2 cellular contexts compared by ENCODE assay signal in the genomic region with DNA sequence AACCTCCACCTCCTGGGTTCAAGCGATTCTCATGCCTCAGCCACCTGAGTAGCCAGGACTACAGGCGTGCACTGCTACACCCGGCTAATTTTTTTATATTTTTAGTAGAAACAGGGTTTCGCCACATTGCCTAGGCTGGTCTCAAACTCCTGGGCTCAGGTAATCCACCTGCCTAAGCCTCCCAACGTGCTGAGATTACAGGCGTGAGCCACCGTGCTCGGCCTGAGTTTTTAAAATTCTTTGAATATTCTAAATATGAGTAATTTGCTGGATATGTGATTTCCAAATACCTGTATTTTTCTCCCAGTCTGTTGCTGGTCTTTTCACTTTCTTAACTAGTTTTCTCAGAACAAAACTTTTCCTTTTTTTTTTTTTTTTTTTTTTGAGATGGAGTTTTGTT.
TF ChIP-seq lines count a peak whose summit lies in the region.

No MANE protein-coding gene starts in this region.

TF ChIP-seq in liver, 16 proteins besides CTCF, POLR2A, EP300 and RAD21:
- TF ChIP-seq TAF1 (conservative IDR thresholded peaks at IDR 0.05) (no peak), HNF4G (IDR thresholded peaks at IDR 0.05) (no peak), RXRA (IDR thresholded peaks at IDR 0.05) (no peak), EGR1 (IDR thresholded peaks at IDR 0.05; ENCODE audit: low read depth in 2 of 2) (no peak), GABPA (IDR thresholded peaks at IDR 0.05 in 1 of 2, conservative IDR thresholded peaks at IDR 0.05 in 1 of 2) (no peak), FOXA2 (IDR thresholded peaks at IDR 0.05) (no peak), NR2F2 (IDR thresholded peaks at IDR 0.05) (no peak), JUND (IDR thresholded peaks at IDR 0.05) (no peak), HNF4A (conservative IDR thresholded peaks at IDR 0.05) (no peak), SP1 (IDR thresholded peaks at IDR 0.05) (no peak)
- TF ChIP-seq, protein P1, sequence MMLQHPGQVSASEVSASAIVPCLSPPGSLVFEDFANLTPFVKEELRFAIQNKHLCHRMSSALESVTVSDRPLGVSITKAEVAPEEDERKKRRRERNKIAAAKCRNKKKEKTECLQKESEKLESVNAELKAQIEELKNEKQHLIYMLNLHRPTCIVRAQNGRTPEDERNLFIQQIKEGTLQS (IDR thresholded peaks at IDR 0.05), result no peak
- TF ChIP-seq, protein P2, sequence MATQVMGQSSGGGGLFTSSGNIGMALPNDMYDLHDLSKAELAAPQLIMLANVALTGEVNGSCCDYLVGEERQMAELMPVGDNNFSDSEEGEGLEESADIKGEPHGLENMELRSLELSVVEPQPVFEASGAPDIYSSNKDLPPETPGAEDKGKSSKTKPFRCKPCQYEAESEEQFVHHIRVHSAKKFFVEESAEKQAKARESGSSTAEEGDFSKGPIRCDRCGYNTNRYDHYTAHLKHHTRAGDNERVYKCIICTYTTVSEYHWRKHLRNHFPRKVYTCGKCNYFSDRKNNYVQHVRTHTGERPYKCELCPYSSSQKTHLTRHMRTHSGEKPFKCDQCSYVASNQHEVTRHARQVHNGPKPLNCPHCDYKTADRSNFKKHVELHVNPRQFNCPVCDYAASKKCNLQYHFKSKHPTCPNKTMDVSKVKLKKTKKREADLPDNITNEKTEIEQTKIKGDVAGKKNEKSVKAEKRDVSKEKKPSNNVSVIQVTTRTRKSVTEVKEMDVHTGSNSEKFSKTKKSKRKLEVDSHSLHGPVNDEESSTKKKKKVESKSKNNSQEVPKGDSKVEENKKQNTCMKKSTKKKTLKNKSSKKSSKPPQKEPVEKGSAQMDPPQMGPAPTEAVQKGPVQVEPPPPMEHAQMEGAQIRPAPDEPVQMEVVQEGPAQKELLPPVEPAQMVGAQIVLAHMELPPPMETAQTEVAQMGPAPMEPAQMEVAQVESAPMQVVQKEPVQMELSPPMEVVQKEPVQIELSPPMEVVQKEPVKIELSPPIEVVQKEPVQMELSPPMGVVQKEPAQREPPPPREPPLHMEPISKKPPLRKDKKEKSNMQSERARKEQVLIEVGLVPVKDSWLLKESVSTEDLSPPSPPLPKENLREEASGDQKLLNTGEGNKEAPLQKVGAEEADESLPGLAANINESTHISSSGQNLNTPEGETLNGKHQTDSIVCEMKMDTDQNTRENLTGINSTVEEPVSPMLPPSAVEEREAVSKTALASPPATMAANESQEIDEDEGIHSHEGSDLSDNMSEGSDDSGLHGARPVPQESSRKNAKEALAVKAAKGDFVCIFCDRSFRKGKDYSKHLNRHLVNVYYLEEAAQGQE (IDR thresholded peaks at IDR 0.05), result no peak
- TF ChIP-seq, protein P3, sequence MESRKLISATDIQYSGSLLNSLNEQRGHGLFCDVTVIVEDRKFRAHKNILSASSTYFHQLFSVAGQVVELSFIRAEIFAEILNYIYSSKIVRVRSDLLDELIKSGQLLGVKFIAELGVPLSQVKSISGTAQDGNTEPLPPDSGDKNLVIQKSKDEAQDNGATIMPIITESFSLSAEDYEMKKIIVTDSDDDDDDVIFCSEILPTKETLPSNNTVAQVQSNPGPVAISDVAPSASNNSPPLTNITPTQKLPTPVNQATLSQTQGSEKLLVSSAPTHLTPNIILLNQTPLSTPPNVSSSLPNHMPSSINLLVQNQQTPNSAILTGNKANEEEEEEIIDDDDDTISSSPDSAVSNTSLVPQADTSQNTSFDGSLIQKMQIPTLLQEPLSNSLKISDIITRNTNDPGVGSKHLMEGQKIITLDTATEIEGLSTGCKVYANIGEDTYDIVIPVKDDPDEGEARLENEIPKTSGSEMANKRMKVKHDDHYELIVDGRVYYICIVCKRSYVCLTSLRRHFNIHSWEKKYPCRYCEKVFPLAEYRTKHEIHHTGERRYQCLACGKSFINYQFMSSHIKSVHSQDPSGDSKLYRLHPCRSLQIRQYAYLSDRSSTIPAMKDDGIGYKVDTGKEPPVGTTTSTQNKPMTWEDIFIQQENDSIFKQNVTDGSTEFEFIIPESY (IDR thresholded peaks at IDR 0.05), result no peak
- TF ChIP-seq, protein P4, sequence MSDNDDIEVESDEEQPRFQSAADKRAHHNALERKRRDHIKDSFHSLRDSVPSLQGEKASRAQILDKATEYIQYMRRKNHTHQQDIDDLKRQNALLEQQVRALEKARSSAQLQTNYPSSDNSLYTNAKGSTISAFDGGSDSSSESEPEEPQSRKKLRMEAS (IDR thresholded peaks at IDR 0.05), result no peak

TF ChIP-seq in HepG2, 621 proteins besides CTCF, POLR2A, EP300 and RAD21:
- TF ChIP-seq KDM4B (CRISPR knock-in tag; IDR thresholded peaks at IDR 0.05) (no peak), CBX1 (IDR thresholded peaks at IDR 0.05; ENCODE audit: low read depth) (no peak), BHLHE40 (IDR thresholded peaks at IDR 0.05; ENCODE audit: low read length) (no peak), BCL6 (CRISPR knock-in tag; IDR thresholded peaks at IDR 0.05) (no peak), CENPX (CRISPR knock-in tag; IDR thresholded peaks at IDR 0.05) (no peak), ETV5 (CRISPR knock-in tag; IDR thresholded peaks at IDR 0.05; ENCODE audit: borderline replicate concordance) (no peak), ZSCAN31 (CRISPR knock-in tag; IDR thresholded peaks at IDR 0.05; ENCODE audit: low read depth) (no peak), ISL2 (CRISPR knock-in tag; IDR thresholded peaks at IDR 0.05) (no peak), SRSF4 (IDR thresholded peaks at IDR 0.05; ENCODE audit: low read depth, low read length, poor library complexity, severe bottlenecking) (no peak), GZF1 (CRISPR knock-in tag; IDR thresholded peaks at IDR 0.05) (no peak), TSC22D2 (CRISPR knock-in tag; IDR thresholded peaks at IDR 0.05; ENCODE audit: borderline replicate concordance) (no peak), ZFP37 (CRISPR knock-in tag; IDR thresholded peaks at IDR 0.05; ENCODE audit: borderline replicate concordance) (no peak), U2AF2 (IDR thresholded peaks at IDR 0.05; ENCODE audit: low read depth, low read length) (no peak), EEA1 (CRISPR knock-in tag; IDR thresholded peaks at IDR 0.05; ENCODE audit: borderline replicate concordance) (no peak)
- TF ChIP-seq, protein P5, sequence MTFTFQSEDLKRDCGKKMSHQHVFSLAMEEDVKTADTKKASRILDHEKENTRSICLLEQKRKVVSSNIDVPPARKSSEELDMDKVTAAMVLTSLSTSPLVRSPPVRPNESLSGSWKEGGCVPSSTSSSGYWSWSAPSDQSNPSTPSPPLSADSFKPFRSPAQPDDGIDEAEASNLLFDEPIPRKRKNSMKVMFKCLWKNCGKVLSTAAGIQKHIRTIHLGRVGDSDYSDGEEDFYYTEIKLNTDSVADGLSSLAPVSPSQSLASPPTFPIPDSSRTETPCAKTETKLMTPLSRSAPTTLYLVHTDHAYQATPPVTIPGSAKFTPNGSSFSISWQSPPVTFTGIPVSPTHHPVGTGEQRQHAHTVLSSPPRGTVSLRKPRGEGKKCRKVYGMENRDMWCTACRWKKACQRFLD (CRISPR knock-in tag; IDR thresholded peaks at IDR 0.05; ENCODE audit: borderline replicate concordance), result no peak
- TF ChIP-seq, protein P6, sequence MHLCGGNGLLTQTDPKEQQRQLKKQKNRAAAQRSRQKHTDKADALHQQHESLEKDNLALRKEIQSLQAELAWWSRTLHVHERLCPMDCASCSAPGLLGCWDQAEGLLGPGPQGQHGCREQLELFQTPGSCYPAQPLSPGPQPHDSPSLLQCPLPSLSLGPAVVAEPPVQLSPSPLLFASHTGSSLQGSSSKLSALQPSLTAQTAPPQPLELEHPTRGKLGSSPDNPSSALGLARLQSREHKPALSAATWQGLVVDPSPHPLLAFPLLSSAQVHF (CRISPR knock-in tag; IDR thresholded peaks at IDR 0.05), result no peak
- TF ChIP-seq, protein P7, sequence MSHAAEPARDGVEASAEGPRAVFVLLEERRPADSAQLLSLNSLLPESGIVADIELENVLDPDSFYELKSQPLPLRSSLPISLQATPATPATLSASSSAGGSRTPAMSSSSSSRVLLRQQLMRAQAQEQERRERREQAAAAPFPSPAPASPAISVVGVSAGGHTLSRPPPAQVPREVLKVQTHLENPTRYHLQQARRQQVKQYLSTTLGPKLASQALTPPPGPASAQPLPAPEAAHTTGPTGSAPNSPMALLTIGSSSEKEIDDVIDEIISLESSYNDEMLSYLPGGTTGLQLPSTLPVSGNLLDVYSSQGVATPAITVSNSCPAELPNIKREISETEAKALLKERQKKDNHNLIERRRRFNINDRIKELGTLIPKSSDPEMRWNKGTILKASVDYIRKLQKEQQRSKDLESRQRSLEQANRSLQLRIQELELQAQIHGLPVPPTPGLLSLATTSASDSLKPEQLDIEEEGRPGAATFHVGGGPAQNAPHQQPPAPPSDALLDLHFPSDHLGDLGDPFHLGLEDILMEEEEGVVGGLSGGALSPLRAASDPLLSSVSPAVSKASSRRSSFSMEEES (CRISPR knock-in tag; IDR thresholded peaks at IDR 0.05), result no peak
TF ChIP-seq in HepG2: peak in this region for 0.
